Comparison of ENCODE assay signal across 1 cellular context in the genomic region with DNA sequence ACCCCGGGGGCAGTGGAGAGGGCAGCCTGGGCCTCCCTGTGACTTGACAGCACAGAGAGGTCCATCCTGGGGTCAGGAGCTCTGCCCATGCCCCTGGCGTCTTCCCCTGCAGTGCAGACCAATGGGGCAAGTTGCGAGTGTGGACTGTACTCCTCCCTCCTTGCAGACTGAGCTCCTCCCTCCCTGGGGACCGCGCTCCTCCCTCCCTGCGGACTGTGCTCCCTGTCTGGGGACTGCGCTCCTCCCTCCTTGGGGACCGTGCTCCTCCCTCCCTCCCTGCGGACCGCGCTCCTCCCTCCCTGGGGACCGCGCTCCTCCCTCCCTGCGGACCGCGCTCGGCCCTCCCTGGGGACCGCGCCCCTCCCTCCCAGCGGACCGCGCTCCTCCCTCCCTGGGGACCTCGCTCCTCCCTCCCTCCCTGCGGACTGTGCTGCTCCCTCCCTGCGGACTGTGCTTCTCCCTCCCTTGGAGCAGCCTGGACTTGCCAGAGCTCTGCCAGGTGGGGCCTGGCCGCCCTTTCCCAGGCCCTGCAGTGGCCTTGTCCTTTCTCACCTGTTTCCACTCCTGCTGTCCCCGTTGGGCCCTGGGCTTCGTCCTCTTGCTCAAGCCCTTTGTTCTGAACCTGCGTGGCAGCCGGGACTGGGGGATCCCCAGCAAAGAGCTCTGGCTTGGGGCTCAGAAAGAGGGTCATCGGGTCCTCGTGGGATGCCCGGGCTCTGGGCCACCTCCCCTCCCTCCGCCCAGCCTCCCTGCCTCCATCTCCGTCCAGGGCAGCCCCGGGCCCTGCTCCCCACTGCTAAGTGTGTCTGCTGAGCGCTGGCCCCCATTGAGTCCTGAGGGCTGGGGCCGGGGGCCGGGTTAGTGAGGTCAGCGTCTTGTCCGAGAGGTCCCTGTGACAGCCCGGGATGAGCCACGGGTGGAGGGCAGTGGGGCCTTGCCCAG.
A peak's percentile ranks its signal among the peaks of the same experiment; 100 is the strongest.
TF ChIP-seq lines count a peak whose summit lies in the region.

No MANE protein-coding gene starts in this region.

TF ChIP-seq in K562, 482 proteins besides CTCF, POLR2A, EP300 and RAD21 (continues in another document):
- TF ChIP-seq NCOR1 (IDR thresholded peaks at IDR 0.05) (no peak), ZNF436 (CRISPR knock-in tag; IDR thresholded peaks at IDR 0.05) (no peak), SNRNP70 (optimal IDR thresholded peaks at IDR 0.05; ENCODE audit: low read depth, low read length) (peak; percentile 58), RFX7 (CRISPR knock-in tag; IDR thresholded peaks at IDR 0.05) (no peak), RB1 (IDR thresholded peaks at IDR 0.05; ENCODE audit: low read depth) (no peak), HMGN3 (IDR thresholded peaks at IDR 0.05; ENCODE audit: borderline replicate concordance, extremely low read depth, insufficient read length, low read depth, low read length) (peak; percentile 6), MIER1 (IDR thresholded peaks at IDR 0.05; ENCODE audit: low read depth) (no peak), SUPT5H (IDR thresholded peaks at IDR 0.05) (no peak; the same call in 1 of the 2 replicates), MCM2 (IDR thresholded peaks at IDR 0.05; ENCODE audit: low read depth) (peak; percentile 84), MYNN (IDR thresholded peaks at IDR 0.05) (0 out of 2 replicates have a peak, but pooled peaks have one; percentile 6), MYNN (CRISPR knock-in tag; IDR thresholded peaks at IDR 0.05) (no peak), RBFOX2 (IDR thresholded peaks at IDR 0.05; ENCODE audit: low read depth, low read length) (peak; percentile 1), FOXM1 (IDR thresholded peaks at IDR 0.05; ENCODE audit: low read depth) (no peak), FOXM1 (CRISPR knock-in tag; IDR thresholded peaks at IDR 0.05; ENCODE audit: low read depth) (0 out of 2 replicates have a peak, but pooled peaks have one; percentile 43), NFE2L1 (tag; IDR thresholded peaks at IDR 0.05; ENCODE audit: borderline replicate concordance, low read depth) (no peak), PURB (CRISPR knock-in tag; IDR thresholded peaks at IDR 0.05; ENCODE audit: low read depth) (no peak), EP400 (IDR thresholded peaks at IDR 0.05) (no peak), EWSR1 (IDR thresholded peaks at IDR 0.05; ENCODE audit: borderline replicate concordance, low read depth, partially characterized antibody) (no peak), SLC30A9 (CRISPR knock-in tag; IDR thresholded peaks at IDR 0.05) (no peak), MAFF (IDR thresholded peaks at IDR 0.05; ENCODE audit: low read length) (no peak), POLR2G (IDR thresholded peaks at IDR 0.05; ENCODE audit: low read depth, low read length) (peak; percentile 64), KLF1 (tag; IDR thresholded peaks at IDR 0.05) (no peak), SPI1 (IDR thresholded peaks at IDR 0.05; ENCODE audit: borderline replicate concordance, low read depth, low read length) (no peak), YY1 (IDR thresholded peaks at IDR 0.05; ENCODE audit: borderline replicate concordance in 1 of 3, control insufficient read depth in 1 of 3, extremely low read depth in 1 of 3, insufficient read depth in 3 of 3, insufficient read length in 1 of 3, insufficient replicate concordance in 2 of 3, low read depth in 1 of 3, low read length in 2 of 3) (no peak), ZNF263 (CRISPR knock-in tag; IDR thresholded peaks at IDR 0.05; ENCODE audit: borderline replicate concordance) (peak; percentile 100), HNRNPUL1 (IDR thresholded peaks at IDR 0.05; ENCODE audit: low read length) (peak; percentile 72; the same call in 1 of the 2 replicates), TCF7 (IDR thresholded peaks at IDR 0.05; ENCODE audit: borderline replicate concordance) (no peak), JUN (IDR thresholded peaks at IDR 0.05; ENCODE audit: borderline replicate concordance, low read depth, low read length) (no peak), JUN (CRISPR knock-in tag; IDR thresholded peaks at IDR 0.05; ENCODE audit: borderline replicate concordance) (no peak), TRIM24 (IDR thresholded peaks at IDR 0.05) (no peak), KLF10 (CRISPR knock-in tag; IDR thresholded peaks at IDR 0.05) (no peak), EGR1 (conservative IDR thresholded peaks at IDR 0.05) (no peak), SMAD3 (CRISPR knock-in tag; conservative IDR thresholded peaks at IDR 0.05) (no peak), ZNF239 (CRISPR knock-in tag; IDR thresholded peaks at IDR 0.05) (no peak), ZFP1 (CRISPR knock-in tag; IDR thresholded peaks at IDR 0.05) (no peak), SRSF9 (IDR thresholded peaks at IDR 0.05; ENCODE audit: borderline replicate concordance, low read depth, low read length) (no peak)
- TF ChIP-seq, protein P1, sequence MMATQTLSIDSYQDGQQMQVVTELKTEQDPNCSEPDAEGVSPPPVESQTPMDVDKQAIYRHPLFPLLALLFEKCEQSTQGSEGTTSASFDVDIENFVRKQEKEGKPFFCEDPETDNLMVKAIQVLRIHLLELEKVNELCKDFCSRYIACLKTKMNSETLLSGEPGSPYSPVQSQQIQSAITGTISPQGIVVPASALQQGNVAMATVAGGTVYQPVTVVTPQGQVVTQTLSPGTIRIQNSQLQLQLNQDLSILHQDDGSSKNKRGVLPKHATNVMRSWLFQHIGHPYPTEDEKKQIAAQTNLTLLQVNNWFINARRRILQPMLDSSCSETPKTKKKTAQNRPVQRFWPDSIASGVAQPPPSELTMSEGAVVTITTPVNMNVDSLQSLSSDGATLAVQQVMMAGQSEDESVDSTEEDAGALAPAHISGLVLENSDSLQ (IDR thresholded peaks at IDR 0.05), result peak; percentile 60
- TF ChIP-seq, protein P2, sequence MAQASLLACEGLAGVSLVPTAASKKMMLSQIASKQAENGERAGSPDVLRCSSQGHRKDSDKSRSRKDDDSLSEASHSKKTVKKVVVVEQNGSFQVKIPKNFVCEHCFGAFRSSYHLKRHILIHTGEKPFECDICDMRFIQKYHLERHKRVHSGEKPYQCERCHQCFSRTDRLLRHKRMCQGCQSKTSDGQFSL (CRISPR knock-in tag; IDR thresholded peaks at IDR 0.05), result peak; percentile 35; the same call in 1 of the 2 replicates
- TF ChIP-seq, protein P2 (tag; IDR thresholded peaks at IDR 0.05), result no peak
- TF ChIP-seq, protein P3, sequence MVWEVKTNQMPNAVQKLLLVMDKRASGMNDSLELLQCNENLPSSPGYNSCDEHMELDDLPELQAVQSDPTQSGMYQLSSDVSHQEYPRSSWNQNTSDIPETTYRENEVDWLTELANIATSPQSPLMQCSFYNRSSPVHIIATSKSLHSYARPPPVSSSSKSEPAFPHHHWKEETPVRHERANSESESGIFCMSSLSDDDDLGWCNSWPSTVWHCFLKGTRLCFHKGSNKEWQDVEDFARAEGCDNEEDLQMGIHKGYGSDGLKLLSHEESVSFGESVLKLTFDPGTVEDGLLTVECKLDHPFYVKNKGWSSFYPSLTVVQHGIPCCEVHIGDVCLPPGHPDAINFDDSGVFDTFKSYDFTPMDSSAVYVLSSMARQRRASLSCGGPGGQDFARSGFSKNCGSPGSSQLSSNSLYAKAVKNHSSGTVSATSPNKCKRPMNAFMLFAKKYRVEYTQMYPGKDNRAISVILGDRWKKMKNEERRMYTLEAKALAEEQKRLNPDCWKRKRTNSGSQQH (CRISPR knock-in tag; IDR thresholded peaks at IDR 0.05), result no peak
- TF ChIP-seq, protein P4, sequence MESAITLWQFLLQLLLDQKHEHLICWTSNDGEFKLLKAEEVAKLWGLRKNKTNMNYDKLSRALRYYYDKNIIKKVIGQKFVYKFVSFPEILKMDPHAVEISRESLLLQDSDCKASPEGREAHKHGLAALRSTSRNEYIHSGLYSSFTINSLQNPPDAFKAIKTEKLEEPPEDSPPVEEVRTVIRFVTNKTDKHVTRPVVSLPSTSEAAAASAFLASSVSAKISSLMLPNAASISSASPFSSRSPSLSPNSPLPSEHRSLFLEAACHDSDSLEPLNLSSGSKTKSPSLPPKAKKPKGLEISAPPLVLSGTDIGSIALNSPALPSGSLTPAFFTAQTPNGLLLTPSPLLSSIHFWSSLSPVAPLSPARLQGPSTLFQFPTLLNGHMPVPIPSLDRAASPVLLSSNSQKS (CRISPR knock-in tag; IDR thresholded peaks at IDR 0.05), result no peak
- TF ChIP-seq, protein P5, sequence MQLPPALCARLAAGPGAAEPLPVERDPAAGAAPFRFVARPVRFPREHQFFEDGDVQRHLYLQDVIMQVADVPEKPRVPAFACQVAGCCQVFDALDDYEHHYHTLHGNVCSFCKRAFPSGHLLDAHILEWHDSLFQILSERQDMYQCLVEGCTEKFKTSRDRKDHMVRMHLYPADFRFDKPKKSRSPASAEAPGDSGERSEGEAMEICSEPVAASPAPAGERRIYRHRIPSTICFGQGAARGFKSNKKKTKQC (CRISPR knock-in tag; IDR thresholded peaks at IDR 0.05), result no peak
- TF ChIP-seq, protein P6, sequence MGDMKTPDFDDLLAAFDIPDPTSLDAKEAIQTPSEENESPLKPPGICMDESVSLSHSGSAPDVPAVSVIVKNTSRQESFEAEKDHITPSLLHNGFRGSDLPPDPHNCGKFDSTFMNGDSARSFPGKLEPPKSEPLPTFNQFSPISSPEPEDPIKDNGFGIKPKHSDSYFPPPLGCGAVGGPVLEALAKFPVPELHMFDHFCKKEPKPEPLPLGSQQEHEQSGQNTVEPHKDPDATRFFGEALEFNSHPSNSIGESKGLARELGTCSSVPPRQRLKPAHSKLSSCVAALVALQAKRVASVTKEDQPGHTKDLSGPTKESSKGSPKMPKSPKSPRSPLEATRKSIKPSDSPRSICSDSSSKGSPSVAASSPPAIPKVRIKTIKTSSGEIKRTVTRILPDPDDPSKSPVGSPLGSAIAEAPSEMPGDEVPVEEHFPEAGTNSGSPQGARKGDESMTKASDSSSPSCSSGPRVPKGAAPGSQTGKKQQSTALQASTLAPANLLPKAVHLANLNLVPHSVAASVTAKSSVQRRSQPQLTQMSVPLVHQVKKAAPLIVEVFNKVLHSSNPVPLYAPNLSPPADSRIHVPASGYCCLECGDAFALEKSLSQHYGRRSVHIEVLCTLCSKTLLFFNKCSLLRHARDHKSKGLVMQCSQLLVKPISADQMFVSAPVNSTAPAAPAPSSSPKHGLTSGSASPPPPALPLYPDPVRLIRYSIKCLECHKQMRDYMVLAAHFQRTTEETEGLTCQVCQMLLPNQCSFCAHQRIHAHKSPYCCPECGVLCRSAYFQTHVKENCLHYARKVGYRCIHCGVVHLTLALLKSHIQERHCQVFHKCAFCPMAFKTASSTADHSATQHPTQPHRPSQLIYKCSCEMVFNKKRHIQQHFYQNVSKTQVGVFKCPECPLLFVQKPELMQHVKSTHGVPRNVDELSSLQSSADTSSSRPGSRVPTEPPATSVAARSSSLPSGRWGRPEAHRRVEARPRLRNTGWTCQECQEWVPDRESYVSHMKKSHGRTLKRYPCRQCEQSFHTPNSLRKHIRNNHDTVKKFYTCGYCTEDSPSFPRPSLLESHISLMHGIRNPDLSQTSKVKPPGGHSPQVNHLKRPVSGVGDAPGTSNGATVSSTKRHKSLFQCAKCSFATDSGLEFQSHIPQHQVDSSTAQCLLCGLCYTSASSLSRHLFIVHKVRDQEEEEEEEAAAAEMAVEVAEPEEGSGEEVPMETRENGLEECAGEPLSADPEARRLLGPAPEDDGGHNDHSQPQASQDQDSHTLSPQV (IDR thresholded peaks at IDR 0.05), result no peak
- TF ChIP-seq, protein P7, sequence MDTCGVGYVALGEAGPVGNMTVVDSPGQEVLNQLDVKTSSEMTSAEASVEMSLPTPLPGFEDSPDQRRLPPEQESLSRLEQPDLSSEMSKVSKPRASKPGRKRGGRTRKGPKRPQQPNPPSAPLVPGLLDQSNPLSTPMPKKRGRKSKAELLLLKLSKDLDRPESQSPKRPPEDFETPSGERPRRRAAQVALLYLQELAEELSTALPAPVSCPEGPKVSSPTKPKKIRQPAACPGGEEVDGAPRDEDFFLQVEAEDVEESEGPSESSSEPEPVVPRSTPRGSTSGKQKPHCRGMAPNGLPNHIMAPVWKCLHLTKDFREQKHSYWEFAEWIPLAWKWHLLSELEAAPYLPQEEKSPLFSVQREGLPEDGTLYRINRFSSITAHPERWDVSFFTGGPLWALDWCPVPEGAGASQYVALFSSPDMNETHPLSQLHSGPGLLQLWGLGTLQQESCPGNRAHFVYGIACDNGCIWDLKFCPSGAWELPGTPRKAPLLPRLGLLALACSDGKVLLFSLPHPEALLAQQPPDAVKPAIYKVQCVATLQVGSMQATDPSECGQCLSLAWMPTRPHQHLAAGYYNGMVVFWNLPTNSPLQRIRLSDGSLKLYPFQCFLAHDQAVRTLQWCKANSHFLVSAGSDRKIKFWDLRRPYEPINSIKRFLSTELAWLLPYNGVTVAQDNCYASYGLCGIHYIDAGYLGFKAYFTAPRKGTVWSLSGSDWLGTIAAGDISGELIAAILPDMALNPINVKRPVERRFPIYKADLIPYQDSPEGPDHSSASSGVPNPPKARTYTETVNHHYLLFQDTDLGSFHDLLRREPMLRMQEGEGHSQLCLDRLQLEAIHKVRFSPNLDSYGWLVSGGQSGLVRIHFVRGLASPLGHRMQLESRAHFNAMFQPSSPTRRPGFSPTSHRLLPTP (IDR thresholded peaks at IDR 0.05; ENCODE audit: borderline replicate concordance, extremely low read depth, insufficient read length), result no peak
- TF ChIP-seq, protein P8, sequence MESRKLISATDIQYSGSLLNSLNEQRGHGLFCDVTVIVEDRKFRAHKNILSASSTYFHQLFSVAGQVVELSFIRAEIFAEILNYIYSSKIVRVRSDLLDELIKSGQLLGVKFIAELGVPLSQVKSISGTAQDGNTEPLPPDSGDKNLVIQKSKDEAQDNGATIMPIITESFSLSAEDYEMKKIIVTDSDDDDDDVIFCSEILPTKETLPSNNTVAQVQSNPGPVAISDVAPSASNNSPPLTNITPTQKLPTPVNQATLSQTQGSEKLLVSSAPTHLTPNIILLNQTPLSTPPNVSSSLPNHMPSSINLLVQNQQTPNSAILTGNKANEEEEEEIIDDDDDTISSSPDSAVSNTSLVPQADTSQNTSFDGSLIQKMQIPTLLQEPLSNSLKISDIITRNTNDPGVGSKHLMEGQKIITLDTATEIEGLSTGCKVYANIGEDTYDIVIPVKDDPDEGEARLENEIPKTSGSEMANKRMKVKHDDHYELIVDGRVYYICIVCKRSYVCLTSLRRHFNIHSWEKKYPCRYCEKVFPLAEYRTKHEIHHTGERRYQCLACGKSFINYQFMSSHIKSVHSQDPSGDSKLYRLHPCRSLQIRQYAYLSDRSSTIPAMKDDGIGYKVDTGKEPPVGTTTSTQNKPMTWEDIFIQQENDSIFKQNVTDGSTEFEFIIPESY (CRISPR knock-in tag; IDR thresholded peaks at IDR 0.05), result 0 out of 2 replicates have a peak, but pooled peaks have one; percentile 36
- TF ChIP-seq, protein P9, sequence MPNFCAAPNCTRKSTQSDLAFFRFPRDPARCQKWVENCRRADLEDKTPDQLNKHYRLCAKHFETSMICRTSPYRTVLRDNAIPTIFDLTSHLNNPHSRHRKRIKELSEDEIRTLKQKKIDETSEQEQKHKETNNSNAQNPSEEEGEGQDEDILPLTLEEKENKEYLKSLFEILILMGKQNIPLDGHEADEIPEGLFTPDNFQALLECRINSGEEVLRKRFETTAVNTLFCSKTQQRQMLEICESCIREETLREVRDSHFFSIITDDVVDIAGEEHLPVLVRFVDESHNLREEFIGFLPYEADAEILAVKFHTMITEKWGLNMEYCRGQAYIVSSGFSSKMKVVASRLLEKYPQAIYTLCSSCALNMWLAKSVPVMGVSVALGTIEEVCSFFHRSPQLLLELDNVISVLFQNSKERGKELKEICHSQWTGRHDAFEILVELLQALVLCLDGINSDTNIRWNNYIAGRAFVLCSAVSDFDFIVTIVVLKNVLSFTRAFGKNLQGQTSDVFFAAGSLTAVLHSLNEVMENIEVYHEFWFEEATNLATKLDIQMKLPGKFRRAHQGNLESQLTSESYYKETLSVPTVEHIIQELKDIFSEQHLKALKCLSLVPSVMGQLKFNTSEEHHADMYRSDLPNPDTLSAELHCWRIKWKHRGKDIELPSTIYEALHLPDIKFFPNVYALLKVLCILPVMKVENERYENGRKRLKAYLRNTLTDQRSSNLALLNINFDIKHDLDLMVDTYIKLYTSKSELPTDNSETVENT (CRISPR knock-in tag; IDR thresholded peaks at IDR 0.05), result no peak
